ENCODE assay signal across 15 cellular contexts in the genomic region with DNA sequence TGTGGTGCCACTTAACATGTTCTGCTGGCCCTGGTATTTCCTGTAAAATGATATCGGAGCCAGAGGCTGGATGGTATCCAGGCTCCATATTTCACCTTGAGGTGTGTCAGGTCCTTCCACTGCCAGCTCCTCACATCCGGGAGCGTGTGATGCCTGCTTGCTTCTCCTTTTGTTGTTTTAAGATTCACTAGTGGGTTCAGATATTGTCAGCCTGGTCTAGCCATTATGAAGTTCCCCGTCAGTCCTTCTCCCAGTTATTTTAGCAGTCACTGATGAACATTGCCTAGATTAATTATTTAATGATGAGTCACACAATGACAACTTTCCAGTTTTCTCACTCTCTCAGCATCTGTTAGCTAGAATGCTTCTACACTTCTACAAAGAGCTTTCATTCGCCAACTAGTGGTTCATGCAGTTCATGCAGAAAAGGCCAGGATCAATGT. TPM values are rescaled to one million over a fixed set of nuclear protein-coding genes. Genes with fewer than 3 reads are reported as not detected.
DNase-seq lines count a peak whose midpoint lies in the region; ATAC-seq and TF ChIP-seq lines count a peak whose summit lies in the region.
"Had no signal": no experiment of that assay in that cellular context is flagged by ENCODE, and none has a peak within 500 bp of the region (broad histone marks: within the 10 kb centered on the region; RNA-seq: fewer than 3 reads in every experiment).

No MANE protein-coding gene starts in this region.

- H3K79me2 ChIP-seq in fibroblast of lung (ENCODE audit: control insufficient read depth, insufficient read depth, low read length): no peaks in the 10 kb centered on the region

- H3K9me3 ChIP-seq in AG04450 (ENCODE audit: control insufficient read depth, insufficient read depth, low read length) (no peaks in the 10 kb centered on the region; the same call in 1 of the 2 replicates), fibroblast of lung (ENCODE audit: control insufficient read depth, insufficient read depth, low read depth, low read length) (no peaks in the 10 kb centered on the region)
- H3K9me3 ChIP-seq: stomach had no signal

- H3K27ac ChIP-seq in AG04450 (ENCODE audit: low read depth, low read length) (no peak overlapping the region), fibroblast of lung (ENCODE audit: insufficient read depth, low read length) (no peak overlapping the region)
- H3K27ac ChIP-seq: stomach had no signal

- POLR2A ChIA-PET in AG04450 (lab: Yijun Ruan, JAX): interaction anchor here (0.6 to 0.7 kb wide), 2 partner anchors 38 to 383 kb away, joined by 3 read pairs; no protein-coding TSS in a partner anchor
- POLR2A ChIA-PET in naive thymus-derived CD8-positive, alpha-beta T cell (lab: Charles Lee): interaction anchor here (0.7 kb wide), 3 partner anchors 24 to 143 kb away, joined by 3 to 5 read pairs (median 3); no protein-coding TSS in a partner anchor

- no peak overlapping the region for H3K4me3 ChIP-seq in AG04450 (ENCODE audit: low read depth, low read length)
- H3K4me3 ChIP-seq in GM06990 (replicated peaks; ENCODE audit: low read depth, low read length): no peak overlapping the region
- H3K4me3 ChIP-seq in fibroblast of lung (replicated peaks in 1 of 4; ENCODE audit: control extremely low read depth in 1 of 4, insufficient read depth in 1 of 4, low read depth in 3 of 4, low read length in 4 of 4): no peak overlapping the region
- H3K4me3 ChIP-seq: stomach had no signal

- H3K4me1 ChIP-seq in fibroblast of lung (ENCODE audit: control insufficient read depth, extremely low read depth, insufficient read depth, low read length): no peaks in the 10 kb centered on the region
- H3K4me1 ChIP-seq: stomach had no signal

- H3K27me3 ChIP-seq in AG04450 (ENCODE audit: control insufficient read depth, insufficient read depth, low read length) (peaks cover 33% of the 10 kb centered on the region), GM06990 (replicated peaks; ENCODE audit: control insufficient read depth, insufficient read depth, low read length) (no peaks in the 10 kb centered on the region; the same call in none of the 2 replicates), fibroblast of lung (ENCODE audit: control insufficient read depth, insufficient read depth, low read length) (peaks cover 18% of the 10 kb centered on the region)

- H3K4me1 Mint-ChIP-seq in activated CD8-positive, alpha-beta memory T cell treated with anti-CD3 and anti-CD28 coated beads, Interleukin-2, amount 10 ng/mL, durations not matched to agents 7 days and 5 days: no peaks in the 10 kb centered on the region
- no peaks in the 10 kb centered on the region for H3K4me1 Mint-ChIP-seq in naive thymus-derived CD8-positive, alpha-beta T cell
- H3K4me1 Mint-ChIP-seq: activated naive CD4-positive, alpha-beta T cell treated with anti-CD3 and anti-CD28 coated beads, Interleukin-2, amount 50 U/mL, for 24 hours; CD14-positive monocyte had no signal

- H3K9me3 Mint-ChIP-seq in activated CD8-positive, alpha-beta memory T cell treated with anti-CD3 and anti-CD28 coated beads, Interleukin-2, amount 10 ng/mL, durations not matched to agents 7 days and 5 days (ENCODE audit: low read depth): no peaks in the 10 kb centered on the region
- H3K9me3 Mint-ChIP-seq in naive thymus-derived CD8-positive, alpha-beta T cell: no peaks in the 10 kb centered on the region
- H3K9me3 Mint-ChIP-seq: activated naive CD4-positive, alpha-beta T cell treated with anti-CD3 and anti-CD28 coated beads, Interleukin-2, amount 50 U/mL, for 24 hours; CD14-positive monocyte had no signal

- H4K20me1 ChIP-seq in fibroblast of lung (ENCODE audit: control insufficient read depth, extremely low read depth, insufficient read depth, low read length): no peaks in the 10 kb centered on the region

- H3K27me3 Mint-ChIP-seq in activated CD8-positive, alpha-beta memory T cell treated with anti-CD3 and anti-CD28 coated beads, Interleukin-2, amount 10 ng/mL, durations not matched to agents 7 days and 5 days: peaks cover 57% of the 10 kb centered on the region
- peaks cover 3 to 31% (median 15%) of the 10 kb centered on the region in 5 donors for H3K27me3 Mint-ChIP-seq in naive thymus-derived CD8-positive, alpha-beta T cell

- CTCF ChIA-PET in AG04450 (lab: Charles Lee): interaction anchor here (0.6 to 1.6 kb wide), 4 partner anchors 31 to 328 kb away, joined by 3 to 7 read pairs (median 4); a partner anchor contains a TSS
- CTCF ChIA-PET in activated CD8-positive, alpha-beta memory T cell treated with anti-CD3 and anti-CD28 coated beads, Interleukin-2, amount 10 ng/mL, durations not matched to agents 7 days and 5 days (lab: Charles Lee): interaction anchor here (0.7 to 1.4 kb wide), 4 partner anchors 11 to 77 kb away, joined by 3 to 4 read pairs (median 3); a partner anchor contains a TSS

- H3K36me3 ChIP-seq in GM06990 (ENCODE audit: control insufficient read depth, insufficient read depth, low read length): no peaks in the 10 kb centered on the region
- H3K36me3 ChIP-seq in fibroblast of lung (ENCODE audit: control insufficient read depth, insufficient read depth, low read length): no peaks in the 10 kb centered on the region
- H3K36me3 ChIP-seq: stomach had no signal

- H3K4me3 Mint-ChIP-seq in activated CD8-positive, alpha-beta memory T cell treated with anti-CD3 and anti-CD28 coated beads, Interleukin-2, amount 10 ng/mL, durations not matched to agents 7 days and 5 days: no peak overlapping the region
- no peak overlapping the region for H3K4me3 Mint-ChIP-seq in naive thymus-derived CD8-positive, alpha-beta T cell
- H3K4me3 Mint-ChIP-seq: activated naive CD4-positive, alpha-beta T cell treated with anti-CD3 and anti-CD28 coated beads, Interleukin-2, amount 50 U/mL, for 24 hours had no signal

- no peaks in the 10 kb centered on the region for H3K36me3 Mint-ChIP-seq in activated CD8-positive, alpha-beta memory T cell treated with anti-CD3 and anti-CD28 coated beads, Interleukin-2, amount 10 ng/mL, durations not matched to agents 7 days and 5 days
- no peaks in the 10 kb centered on the region for H3K36me3 Mint-ChIP-seq in naive thymus-derived CD8-positive, alpha-beta T cell
- H3K36me3 Mint-ChIP-seq: activated naive CD4-positive, alpha-beta T cell treated with anti-CD3 and anti-CD28 coated beads, Interleukin-2, amount 50 U/mL, for 24 hours had no signal

- H3K27ac Mint-ChIP-seq in activated CD8-positive, alpha-beta memory T cell treated with anti-CD3 and anti-CD28 coated beads, Interleukin-2, amount 10 ng/mL, durations not matched to agents 7 days and 5 days: no peak overlapping the region
- peak overlapping the region in 1 of 10 donors; percentile 35 for H3K27ac Mint-ChIP-seq in naive thymus-derived CD8-positive, alpha-beta T cell
- H3K27ac Mint-ChIP-seq: activated naive CD4-positive, alpha-beta T cell treated with anti-CD3 and anti-CD28 coated beads, Interleukin-2, amount 50 U/mL, for 24 hours; CD14-positive monocyte had no signal

- no peak for DNase-seq in AG04450 (ENCODE audit: low read depth, low spot score)
- no peak for DNase-seq in GM06990 (ENCODE audit: extremely low read depth, insufficient read length)
- DNase-seq in OCI-M1 (lab: John Stamatoyannopoulos, UW): peak; percentile 34
- DNase-seq in fibroblast of lung (ENCODE audit: low read depth in 2 of 2): peak; percentile 32 to 54
- DNase-seq in activated CD8-positive, alpha-beta memory T cell treated with anti-CD3 and anti-CD28 coated beads, Interleukin-2, amount 10 ng/mL, durations not matched to agents 7 days and 5 days: no peak
- DNase-seq in activated naive CD4-positive, alpha-beta T cell (lab: John Stamatoyannopoulos, UW): no peak
- no peak for DNase-seq in cortex of kidney (lab: John Stamatoyannopoulos, UW)
- DNase-seq in naive thymus-derived CD8-positive, alpha-beta T cell: no peak
- DNase-seq: dermis blood vessel endothelial cell, kidney, RPMI8226, stomach had no signal

- ATAC-seq in activated CD8-positive, alpha-beta memory T cell treated with anti-CD3 and anti-CD28 coated beads, Interleukin-2, amount 10 ng/mL, durations not matched to agents 7 days and 5 days: no peak
- no peak for ATAC-seq in naive thymus-derived CD8-positive, alpha-beta T cell

- H3K9ac ChIP-seq in fibroblast of lung (ENCODE audit: insufficient read depth, low read length): no peak overlapping the region

- no peak overlapping the region for H3K4me2 ChIP-seq in fibroblast of lung (ENCODE audit: extremely low read depth, insufficient read depth, low read length)

- TF ChIP-seq CTCF in AG04450 (IDR thresholded peaks at IDR 0.05; ENCODE audit: low read depth, low read length) (peak; percentile 35), GM06990 (IDR thresholded peaks at IDR 0.05; ENCODE audit: insufficient read depth, low read length, poor library complexity, severe bottlenecking) (peak; percentile 17), fibroblast of lung (conservative IDR thresholded peaks at IDR 0.05 in 1 of 2, IDR thresholded peaks at IDR 0.05 in 1 of 2; ENCODE audit: low read depth in 1 of 2, low read length in 2 of 2) (peak in 1 of 2 donors; percentile 28)

- no peak overlapping the region for H2AFZ ChIP-seq in fibroblast of lung (ENCODE audit: low read length)

RNA-seq across cellular contexts. Expression of a gene that starts 11.3 kb away (rescaled TPM):
- polyA plus RNA-seq in AG04450 (2011; rRNA removed): not detected in 2 replicates
- not detected in 2 replicates for polyA minus RNA-seq in AG04450 (2011; rRNA and poly(A)+ RNA removed)
- not detected in 2 replicates for total RNA-seq in fibroblast of lung
- not detected in 2 replicates for polyA plus RNA-seq in fibroblast of lung
- 0.05 TPM in 1 of 2 replicates, not detected in the other for polyA plus RNA-seq in fibroblast of lung (2012)
- not detected in 2 replicates for polyA minus RNA-seq in fibroblast of lung (ENCODE audit: low replicate concordance)
- not detected for total RNA-seq in activated CD8-positive, alpha-beta memory T cell treated with anti-CD3 and anti-CD28 coated beads, Interleukin-2, amount 10 ng/mL, durations not matched to agents 7 days and 5 days
- total RNA-seq in naive thymus-derived CD8-positive, alpha-beta T cell: under 1 TPM; 0.18 to 0.19 TPM
- under 1 TPM in 2 of 3 donors, not detected in 1; 0.08 to 0.98 TPM for polyA plus RNA-seq in naive thymus-derived CD8-positive, alpha-beta T cell
- total RNA-seq: LHCN-M2 had no signal

RNA-seq across cellular contexts. Expression of a gene that starts 11.4 kb away (rescaled TPM):
- polyA plus RNA-seq in AG04450 (2011; rRNA removed) (23.7 and 29.5 TPM in 2 replicates), fibroblast of lung (18.3 and 23.6 TPM in 2 replicates)
- 14.5 and 18.7 TPM in 2 replicates for polyA minus RNA-seq in AG04450 (2011; rRNA and poly(A)+ RNA removed)
- 21.8 and 24.8 TPM in 2 replicates for total RNA-seq in fibroblast of lung
- polyA plus RNA-seq in fibroblast of lung (2012): 10.5 and 12.6 TPM in 2 replicates
- 6.0 and 10.2 TPM in 2 replicates for polyA minus RNA-seq in fibroblast of lung (ENCODE audit: low replicate concordance)
- total RNA-seq in activated CD8-positive, alpha-beta memory T cell treated with anti-CD3 and anti-CD28 coated beads, Interleukin-2, amount 10 ng/mL, durations not matched to agents 7 days and 5 days: 10 to 100 TPM; 10.4 to 17.2 TPM
- total RNA-seq in naive thymus-derived CD8-positive, alpha-beta T cell: 10 to 100 TPM; 23.6 to 24.8 TPM
- 10 to 100 TPM in 2 of 3 donors, 1 to 10 TPM in 1; 8.4 to 14.7 (median 14.2) TPM for polyA plus RNA-seq in naive thymus-derived CD8-positive, alpha-beta T cell

RNA-seq across cellular contexts. Expression of a gene that starts 30.5 kb away (rescaled TPM):
- 14.2 and 15.2 TPM in 2 replicates for polyA plus RNA-seq in AG04450 (2011; rRNA removed)
- polyA minus RNA-seq in AG04450 (2011; rRNA and poly(A)+ RNA removed): 19.0 and 26.4 TPM in 2 replicates
- total RNA-seq in fibroblast of lung: 9.8 and 12.9 TPM in 2 replicates
- 9.3 and 15.9 TPM in 2 replicates for polyA plus RNA-seq in fibroblast of lung
- 15.1 and 18.8 TPM in 2 replicates for polyA plus RNA-seq in fibroblast of lung (2012)
- polyA minus RNA-seq in fibroblast of lung (ENCODE audit: low replicate concordance): 14.1 and 20.1 TPM in 2 replicates
- total RNA-seq in activated CD8-positive, alpha-beta memory T cell treated with anti-CD3 and anti-CD28 coated beads, Interleukin-2, amount 10 ng/mL, durations not matched to agents 7 days and 5 days: 10 to 100 TPM; 52.7 to 58.1 TPM
- 100 to 1,000 TPM; 107 to 110 TPM for total RNA-seq in naive thymus-derived CD8-positive, alpha-beta T cell
- 1 to 10 TPM; 4.2 to 8.3 (median 7.9) TPM for polyA plus RNA-seq in naive thymus-derived CD8-positive, alpha-beta T cell

RNA-seq across cellular contexts. Expression of a gene that starts 34.6 kb away (rescaled TPM):
- not detected in 2 replicates for polyA plus RNA-seq in AG04450 (2011; rRNA removed)
- polyA minus RNA-seq in AG04450 (2011; rRNA and poly(A)+ RNA removed): not detected in 2 replicates
- total RNA-seq in fibroblast of lung: not detected in 2 replicates
- not detected in 2 replicates for polyA plus RNA-seq in fibroblast of lung
- polyA plus RNA-seq in fibroblast of lung (2012): not detected in 2 replicates
- polyA minus RNA-seq in fibroblast of lung (ENCODE audit: low replicate concordance): not detected in 2 replicates
- total RNA-seq in activated CD8-positive, alpha-beta memory T cell treated with anti-CD3 and anti-CD28 coated beads, Interleukin-2, amount 10 ng/mL, durations not matched to agents 7 days and 5 days: not detected
- total RNA-seq in naive thymus-derived CD8-positive, alpha-beta T cell: not detected
- under 1 TPM; 0.10 to 0.21 (median 0.12) TPM for polyA plus RNA-seq in naive thymus-derived CD8-positive, alpha-beta T cell
- total RNA-seq: dermis blood vessel endothelial cell, LHCN-M2 had no signal
- polyA plus RNA-seq: CD14-positive monocyte had no signal

RNA-seq across cellular contexts. Expression of a gene that starts 39.6 kb away (rescaled TPM):
- 92.1 and 116 TPM in 2 replicates for polyA plus RNA-seq in AG04450 (2011; rRNA removed)
- 111 and 125 TPM in 2 replicates for polyA minus RNA-seq in AG04450 (2011; rRNA and poly(A)+ RNA removed)
- total RNA-seq in fibroblast of lung: 96.0 and 109 TPM in 2 replicates
- polyA plus RNA-seq in fibroblast of lung: 65.9 and 80.3 TPM in 2 replicates
- polyA plus RNA-seq in fibroblast of lung (2012): 62.3 and 82.6 TPM in 2 replicates
- polyA minus RNA-seq in fibroblast of lung (ENCODE audit: low replicate concordance): 96.5 and 98.7 TPM in 2 replicates
- total RNA-seq in activated CD8-positive, alpha-beta memory T cell treated with anti-CD3 and anti-CD28 coated beads, Interleukin-2, amount 10 ng/mL, durations not matched to agents 7 days and 5 days: 10 to 100 TPM; 56.1 to 57.8 TPM
- 100 to 1,000 TPM; 141 to 150 TPM for total RNA-seq in naive thymus-derived CD8-positive, alpha-beta T cell
- polyA plus RNA-seq in naive thymus-derived CD8-positive, alpha-beta T cell: 10 to 100 TPM; 50.9 to 71.4 (median 51.2) TPM

Comparison
In these comparisons a context has a peak if more than half of its experiments do, and no peak if none do; other contexts are left out.
1. DNase-seq: peak in OCI-M1 (single experiment) and fibroblast of lung (2 of 2); none in AG04450 (single experiment), GM06990 (single experiment), activated CD8-positive, alpha-beta memory T cell treated with anti-CD3 and anti-CD28 coated beads, Interleukin-2, amount 10 ng/mL, durations not matched to agents 7 days and 5 days (single experiment), activated naive CD4-positive, alpha-beta T cell (0 of 4), cortex of kidney (single experiment) and naive thymus-derived CD8-positive, alpha-beta T cell (0 of 10).